1 cellular context compared by ENCODE assay signal in the genomic region with DNA sequence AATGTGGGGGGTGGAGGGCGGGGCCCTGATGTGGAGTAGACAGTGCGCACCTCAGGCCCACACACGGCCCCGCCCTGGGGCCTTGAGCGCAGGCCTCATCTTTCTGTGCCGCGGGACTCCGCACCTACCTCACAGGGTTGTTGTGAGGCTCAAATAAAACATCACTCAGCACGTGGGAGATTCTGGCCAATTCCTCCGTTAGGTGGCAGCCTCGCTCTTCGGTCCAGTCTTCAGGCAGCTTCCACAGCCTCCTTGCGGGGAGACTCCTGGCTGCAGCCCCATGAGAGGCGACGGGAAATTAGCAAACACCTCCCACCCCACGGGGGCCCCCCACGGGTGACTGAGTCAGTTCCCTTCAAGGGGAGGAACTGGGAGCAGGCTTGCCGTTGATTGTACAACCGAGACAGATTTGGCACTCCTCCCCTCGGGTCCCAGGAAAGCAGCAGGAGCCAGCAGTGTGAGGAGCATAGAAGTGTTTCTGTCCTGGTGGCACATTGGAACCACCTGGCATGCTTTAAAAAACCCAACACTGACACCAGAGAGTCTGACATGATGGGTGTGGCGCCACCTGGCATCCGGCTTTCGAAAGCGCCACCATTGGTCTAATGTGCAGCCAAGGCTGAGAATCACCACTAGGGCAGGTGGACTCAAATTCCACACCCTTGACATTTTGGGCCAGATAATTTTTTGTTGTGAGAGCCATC.
TF ChIP-seq lines count a peak whose summit lies in the region.

No MANE protein-coding gene starts in this region.

TF ChIP-seq in GM23338, 12 proteins besides CTCF, POLR2A, EP300 and RAD21 (continued from another document):
- TF ChIP-seq ZNF331 (CRISPR knock-in tag; IDR thresholded peaks at IDR 0.05; ENCODE audit: low read depth) (no peak), REST (IDR thresholded peaks at IDR 0.05; ENCODE audit: unreplicated experiment) (no peak), POLR2AphosphoS5 (IDR thresholded peaks at IDR 0.05; ENCODE audit: low read depth) (no peak), STAT1 (IDR thresholded peaks at IDR 0.05; ENCODE audit: unreplicated experiment) (no peak)
TF ChIP-seq in GM23338: peak in this region for 0.
